In genomic region chr7:66590302-66591057, GRCh38 we compare ENCODE assay signal across 8 cellular contexts. TPM values are rescaled to one million over a fixed set of nuclear protein-coding genes. Genes with fewer than 3 reads are reported as not detected.
A peak's percentile ranks its signal among the peaks of the same experiment; 100 is the strongest.
DNase-seq lines count a peak whose midpoint lies in the region; ATAC-seq and TF ChIP-seq lines count a peak whose summit lies in the region.
"Not testable (repeated sequence)": the region's sequence is repeated elsewhere in the genome, so short reads cannot be mapped to it uniquely, and the experiment has no call there.

No MANE protein-coding gene starts in this region.

- intact Hi-C loops in breast epithelium (cut with DNase I; ENCODE audit: low total_unique reads): not testable (repeated sequence)

- WGBS in GM23248 (ENCODE audit: low coverage in 1 of 2, low lambda C conversion rate in 2 of 2, missing lambda C conversion rate in 2 of 2), 2 experiments: 25 to 28% methylated on average over 11 of the region's 11 CpGs

- H3K27ac ChIP-seq in GM23248 (peak overlapping the region; percentile 99), OCI-LY1 (ENCODE audit: low read depth, low read length, poor library complexity, severe bottlenecking) (peak overlapping the region; percentile 16), breast epithelium (peak overlapping the region; percentile 7 to 95), foreskin keratinocyte (peak overlapping the region; percentile 80)

- H3K36me3 Mint-ChIP-seq in activated CD4-positive, alpha-beta memory T cell treated with anti-CD3 and anti-CD28 coated beads, Interleukin-2, amount 10 ng/mL, durations not matched to agents 7 days and 5 days (ENCODE audit: low read depth): peaks cover 16% of the 10 kb centered on the region
- peaks cover 42% of the 10 kb centered on the region for H3K36me3 Mint-ChIP-seq in stimulated activated effector memory CD8-positive, alpha-beta T cell treated with anti-CD3 and anti-CD28 coated beads, Interleukin-12 subunit alpha, Interleukin-12 subunit beta, amount 100 ng/mL, for 72 hours

- H3K9ac ChIP-seq in GM23248 (peak overlapping the region; percentile 100), OCI-LY1 (ENCODE audit: low read length) (peak overlapping the region; percentile 76)

- H3K4me1 ChIP-seq in GM23248 (ENCODE audit: insufficient read depth) (peaks cover 53% of the 10 kb centered on the region), OCI-LY1 (ENCODE audit: insufficient read depth, low read length, severe bottlenecking) (peaks cover 37% of the 10 kb centered on the region)
- not testable (repeated sequence) for H3K4me1 ChIP-seq in breast epithelium, foreskin keratinocyte

- H3K4me2 ChIP-seq in GM23248 (ENCODE audit: unreplicated experiment): peak overlapping the region; percentile 95
- H3K4me2 ChIP-seq in OCI-LY1 (ENCODE audit: low read length): peak overlapping the region; percentile 64

- DNase-seq in AG09309 (ENCODE audit: low read depth); activated CD4-positive, alpha-beta memory T cell treated with anti-CD3 and anti-CD28 coated beads, Interleukin-2, amount 10 ng/mL, durations not matched to agents 7 days and 5 days; breast epithelium (ENCODE audit: low spot score in 2 of 2); stimulated activated effector memory CD8-positive, alpha-beta T cell treated with anti-CD3 and anti-CD28 coated beads, Interleukin-12 subunit alpha, Interleukin-12 subunit beta, amount 100 ng/mL, for 72 hours (ENCODE audit: low spot score in 2 of 2): not testable (repeated sequence)
- DNase-seq in GM23248 (peak; percentile 89), foreskin keratinocyte (peak; percentile 37 to 71), myocyte (ENCODE audit: low read depth) (peak; percentile 35)

- not testable (repeated sequence) for TF ChIP-seq CTCF in AG09309 (IDR thresholded peaks at IDR 0.05; ENCODE audit: control insufficient read depth, insufficient read depth, low read depth, low read length, missing control alignments); OCI-LY1 (IDR thresholded peaks at IDR 0.05; ENCODE audit: low read length); breast epithelium (IDR thresholded peaks at IDR 0.05); foreskin keratinocyte (conservative IDR thresholded peaks at IDR 0.05)

- H3K36me3 ChIP-seq in GM23248 (ENCODE audit: low read depth); breast epithelium: not testable (repeated sequence)
- H3K36me3 ChIP-seq in OCI-LY1 (ENCODE audit: insufficient read depth, low read length): peaks cover 21% of the 10 kb centered on the region

- TF ChIP-seq POLR2A in breast epithelium (IDR thresholded peaks at IDR 0.05): not testable (repeated sequence)

- in situ Hi-C loops in GM23248 (cut with MboI): not testable (repeated sequence)

- peaks cover 11% of the 10 kb centered on the region for H4K20me1 ChIP-seq in GM23248 (ENCODE audit: insufficient read depth)
- H4K20me1 ChIP-seq in OCI-LY1 (ENCODE audit: insufficient read depth, low read length): not testable (repeated sequence)

- peaks cover 34% of the 10 kb centered on the region for H3F3A ChIP-seq in GM23248 (ENCODE audit: insufficient read depth)
- not testable (repeated sequence) for H3F3A ChIP-seq in OCI-LY1 (ENCODE audit: insufficient read depth, low read length)

- peaks cover 95% of the 10 kb centered on the region for H3K79me2 ChIP-seq in GM23248 (ENCODE audit: insufficient read depth)
- H3K79me2 ChIP-seq in OCI-LY1 (ENCODE audit: insufficient read depth, low read length): peaks cover 70% of the 10 kb centered on the region

- H3K9me2 ChIP-seq in GM23248 (ENCODE audit: insufficient read depth); OCI-LY1 (ENCODE audit: low read depth, low read length): not testable (repeated sequence)

- H3K27me3 ChIP-seq in GM23248 (replicated peaks; ENCODE audit: insufficient read depth); OCI-LY1 (ENCODE audit: insufficient read depth, low read length); breast epithelium; foreskin keratinocyte: not testable (repeated sequence)

- peaks cover 43% of the 10 kb centered on the region for H3K4me1 Mint-ChIP-seq in activated CD4-positive, alpha-beta memory T cell treated with anti-CD3 and anti-CD28 coated beads, Interleukin-2, amount 10 ng/mL, durations not matched to agents 7 days and 5 days
- H3K4me1 Mint-ChIP-seq in stimulated activated effector memory CD8-positive, alpha-beta T cell treated with anti-CD3 and anti-CD28 coated beads, Interleukin-12 subunit alpha, Interleukin-12 subunit beta, amount 100 ng/mL, for 72 hours: peaks cover 40% of the 10 kb centered on the region

- H3K4me3 ChIP-seq in AG09309 (ENCODE audit: control insufficient read depth, low read depth, low read length) (peak overlapping the region; percentile 94), GM23248 (peak overlapping the region; percentile 99), OCI-LY1 (ENCODE audit: low read depth, low read length, poor library complexity, severe bottlenecking) (peak overlapping the region; percentile 76), breast epithelium (peak overlapping the region; percentile 84 to 97 (median 91))

- not testable (repeated sequence) for H3K9me3 ChIP-seq in GM23248 (ENCODE audit: low read depth); OCI-LY1 (ENCODE audit: low read length); breast epithelium

- POLR2A ChIA-PET in activated CD4-positive, alpha-beta memory T cell treated with anti-CD3 and anti-CD28 coated beads, Interleukin-2, amount 10 ng/mL, durations not matched to agents 7 days and 5 days (lab: Charles Lee): not testable (repeated sequence)

- H3K27me3 Mint-ChIP-seq in activated CD4-positive, alpha-beta memory T cell treated with anti-CD3 and anti-CD28 coated beads, Interleukin-2, amount 10 ng/mL, durations not matched to agents 7 days and 5 days: not testable (repeated sequence)

- peak overlapping the region; percentile 8 for H3K27ac Mint-ChIP-seq in activated CD4-positive, alpha-beta memory T cell treated with anti-CD3 and anti-CD28 coated beads, Interleukin-2, amount 10 ng/mL, durations not matched to agents 7 days and 5 days
- peak overlapping the region; percentile 98 for H3K27ac Mint-ChIP-seq in stimulated activated effector memory CD8-positive, alpha-beta T cell treated with anti-CD3 and anti-CD28 coated beads, Interleukin-12 subunit alpha, Interleukin-12 subunit beta, amount 100 ng/mL, for 72 hours

- not testable (repeated sequence) for H3K9me3 Mint-ChIP-seq in activated CD4-positive, alpha-beta memory T cell treated with anti-CD3 and anti-CD28 coated beads, Interleukin-2, amount 10 ng/mL, durations not matched to agents 7 days and 5 days; stimulated activated effector memory CD8-positive, alpha-beta T cell treated with anti-CD3 and anti-CD28 coated beads, Interleukin-12 subunit alpha, Interleukin-12 subunit beta, amount 100 ng/mL, for 72 hours

- not testable (repeated sequence) for H2AFZ ChIP-seq in GM23248; OCI-LY1 (ENCODE audit: low read length)

- peak overlapping the region; percentile 98 for H3K4me3 Mint-ChIP-seq in activated CD4-positive, alpha-beta memory T cell treated with anti-CD3 and anti-CD28 coated beads, Interleukin-2, amount 10 ng/mL, durations not matched to agents 7 days and 5 days
- peak overlapping the region; percentile 91 for H3K4me3 Mint-ChIP-seq in stimulated activated effector memory CD8-positive, alpha-beta T cell treated with anti-CD3 and anti-CD28 coated beads, Interleukin-12 subunit alpha, Interleukin-12 subunit beta, amount 100 ng/mL, for 72 hours

- CTCF ChIA-PET in activated CD4-positive, alpha-beta memory T cell treated with anti-CD3 and anti-CD28 coated beads, Interleukin-2, amount 10 ng/mL, durations not matched to agents 7 days and 5 days (lab: Charles Lee): interaction anchor here (1.0 kb wide), 1 partner anchor 19 kb away, joined by 3 read pairs; no protein-coding TSS in a partner anchor

- ATAC-seq in foreskin keratinocyte: peak; percentile 75
- ATAC-seq in stimulated activated effector memory CD8-positive, alpha-beta T cell treated with anti-CD3 and anti-CD28 coated beads, Interleukin-12 subunit alpha, Interleukin-12 subunit beta, amount 100 ng/mL, for 72 hours: not testable (repeated sequence)

RNA-seq across cellular contexts. Expression of gene KCTD7, which starts 38.2 kb away (rescaled TPM):
- total RNA-seq in GM23248 (2014; rRNA removed; shearing (Covaris generic)): 11.6 and 14.9 TPM in 2 replicates
- polyA plus RNA-seq in GM23248 (2016; fragmentation: Nextera tagmentation; extraction: Ambion mirVana): 4.9 and 5.0 TPM in 2 replicates
- 10 to 100 TPM; 31.9 to 33.8 TPM for total RNA-seq in activated CD4-positive, alpha-beta memory T cell treated with anti-CD3 and anti-CD28 coated beads, Interleukin-2, amount 10 ng/mL, durations not matched to agents 7 days and 5 days
- 10 to 100 TPM; 13.4 to 25.4 (median 18.0) TPM for total RNA-seq in breast epithelium
- total RNA-seq in foreskin keratinocyte: 2.6 and 3.9 TPM in 2 replicates
- polyA plus RNA-seq in foreskin keratinocyte: 2.0 and 2.4 TPM in 2 replicates
- total RNA-seq in myocyte: 19.7 and 25.8 TPM in 2 replicates
- polyA plus RNA-seq in myocyte (2012): 34.3 TPM

Comparison
In these comparisons a context has a peak if more than half of its experiments do, and no peak if none do; other contexts are left out.
1. H3K27ac ChIP-seq: peak in every context shown above with its lines; median percentile 99 in GM23248; 80 in foreskin keratinocyte; 51 in breast epithelium; 16 in OCI-LY1.